Comparison of ENCODE assay signal across 8 cellular contexts in the genomic region with DNA sequence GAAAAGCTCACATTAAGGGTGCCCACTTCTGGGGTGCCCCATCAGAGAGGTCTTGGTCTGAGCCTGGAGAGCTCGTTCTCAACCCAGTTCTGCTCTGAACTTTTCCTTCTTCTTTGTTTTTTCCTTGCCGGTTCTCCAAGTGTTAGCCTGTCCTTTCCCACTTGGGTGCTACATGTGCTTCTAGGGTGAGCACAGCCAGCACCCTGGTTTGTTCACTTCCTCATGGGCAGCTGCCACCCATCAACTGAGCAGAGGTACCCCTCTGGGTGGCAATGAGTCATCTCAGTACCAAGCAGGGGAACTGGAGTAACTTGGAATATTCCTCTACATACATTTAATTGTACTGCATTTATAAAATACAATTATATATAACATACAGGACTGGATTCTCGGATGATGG. TPM values are rescaled to one million over a fixed set of nuclear protein-coding genes. Genes with fewer than 3 reads are reported as not detected.
DNase-seq lines count a peak whose midpoint lies in the region; ATAC-seq and TF ChIP-seq lines count a peak whose summit lies in the region.
"Had no signal": no experiment of that assay in that cellular context is flagged by ENCODE, and none has a peak within 500 bp of the region (broad histone marks: within the 10 kb centered on the region; RNA-seq: fewer than 3 reads in every experiment).

No MANE protein-coding gene starts in this region.

- TF ChIP-seq CTCF in HEK293 (tag by site-specific recombination; IDR thresholded peaks at IDR 0.05): no peak
- TF ChIP-seq CTCF in foreskin fibroblast (IDR thresholded peaks at IDR 0.05; ENCODE audit: low read depth, low read length): no peak

- H3K9me3 ChIP-seq in HEK293 (ENCODE audit: control insufficient read depth, insufficient read depth, low read depth, low read length): no peaks in the 10 kb centered on the region
- no peaks in the 10 kb centered on the region for H3K9me3 ChIP-seq in SJSA1 (replicated peaks)

- H3K27ac Mint-ChIP-seq in stimulated activated memory B cell treated with anti-CD40 and anti-IgM and Interleukin-4, amounts not matched to agents 10 μg/mL and 1 μg/mL and 100 μg/mL, for 72 hours: peak overlapping the region; percentile 74

- no peaks in the 10 kb centered on the region for H3K9me3 Mint-ChIP-seq in stimulated activated memory B cell treated with anti-CD40 and anti-IgM and Interleukin-4, amounts not matched to agents 10 μg/mL and 1 μg/mL and 100 μg/mL, for 72 hours

- H3K27me3 Mint-ChIP-seq in stimulated activated memory B cell treated with anti-CD40 and anti-IgM and Interleukin-4, amounts not matched to agents 10 μg/mL and 1 μg/mL and 100 μg/mL, for 72 hours: no peaks in the 10 kb centered on the region

- H3K4me1 ChIP-seq in HEK293 (ENCODE audit: control insufficient read depth, insufficient read depth, low read length) (peaks cover 14% of the 10 kb centered on the region), SJSA1 (replicated peaks) (peaks cover 73% of the 10 kb centered on the region)

- no peaks in the 10 kb centered on the region for H3K27me3 ChIP-seq in SJSA1 (replicated peaks)

- peaks cover 68% of the 10 kb centered on the region for H3K4me1 Mint-ChIP-seq in stimulated activated memory B cell treated with anti-CD40 and anti-IgM and Interleukin-4, amounts not matched to agents 10 μg/mL and 1 μg/mL and 100 μg/mL, for 72 hours

- POLR2A ChIA-PET in HEK293 (lab: Yijun Ruan, JAX): no interaction called here

- DNase-seq in SJSA1 (ENCODE audit: low read depth in 1 of 2, low spot score in 2 of 2) (no peak), epithelial cell of prostate (ENCODE audit: low read depth, low spot score) (no peak), foreskin fibroblast (no peak)
- DNase-seq: NCI-H510A treated with DMSO at 0.1 percent for 48 hours had no signal

- no peaks in the 10 kb centered on the region for H3K36me3 Mint-ChIP-seq in stimulated activated memory B cell treated with anti-CD40 and anti-IgM and Interleukin-4, amounts not matched to agents 10 μg/mL and 1 μg/mL and 100 μg/mL, for 72 hours

- ATAC-seq in stimulated activated memory B cell treated with anti-CD40 and anti-IgM and Interleukin-4, amounts not matched to agents 10 μg/mL and 1 μg/mL and 100 μg/mL, for 72 hours: peak; percentile 32
- no peak for ATAC-seq in HG02588 (IDR thresholded peaks at IDR 0.05; ENCODE audit: unreplicated experiment)
- no peak for ATAC-seq in GM18520 (IDR thresholded peaks at IDR 0.05; ENCODE audit: unreplicated experiment)

- CTCF ChIA-PET in HEK293 (lab: Yijun Ruan, JAX): interaction anchor here (0.8 to 1.1 kb wide), 2 partner anchors 75 to 78 kb away, joined by 3 to 5 read pairs; no protein-coding TSS in a partner anchor

- H3K27ac ChIP-seq in HEK293 (ENCODE audit: extremely low read depth, low read depth, low read length) (no peak overlapping the region), SJSA1 (peak overlapping the region; percentile 66), epithelial cell of prostate (peak overlapping the region; percentile 56)

- H3K4me3 Mint-ChIP-seq in stimulated activated memory B cell treated with anti-CD40 and anti-IgM and Interleukin-4, amounts not matched to agents 10 μg/mL and 1 μg/mL and 100 μg/mL, for 72 hours: peak overlapping the region; percentile 55

- H3K36me3 ChIP-seq in HEK293 (ENCODE audit: control insufficient read depth in 2 of 2, insufficient read depth in 1 of 2, low read length in 2 of 2) (no peaks in the 10 kb centered on the region), SJSA1 (no peaks in the 10 kb centered on the region)

- H3K4me3 ChIP-seq in HEK293 (ENCODE audit: low read depth, low read length): no peak overlapping the region
- H3K4me3 ChIP-seq in SJSA1: no peak overlapping the region
- H3K4me3 ChIP-seq in foreskin fibroblast (ENCODE audit: low read depth in 1 of 2, low read length in 2 of 2): no peak overlapping the region

TF ChIP-seq in HEK293, 187 proteins besides CTCF, POLR2A, EP300 and RAD21:
- TF ChIP-seq ZNF391 (tag by site-specific recombination; IDR thresholded peaks at IDR 0.05; ENCODE audit: borderline replicate concordance, low read depth) (no peak), ZNF184 (tag by site-specific recombination; IDR thresholded peaks at IDR 0.05) (no peak), ZIC2 (tag by site-specific recombination; IDR thresholded peaks at IDR 0.05) (peak; percentile 32)
TF ChIP-seq in HEK293: peak in this region for 1.

RNA-seq across cellular contexts. Expression of a gene that starts 3.9 kb away (rescaled TPM):
- total RNA-seq in SJSA1 (2014; rRNA removed; shearing (Covaris generic)): 8.3 and 11.5 TPM in 2 replicates

RNA-seq across cellular contexts. Expression of a gene that starts 14.5 kb away (rescaled TPM):
- total RNA-seq in SJSA1 (2014; rRNA removed; shearing (Covaris generic)): 56.2 and 82.3 TPM in 2 replicates
